Comparison of ENCODE assay signal across 8 cellular contexts in the genomic region with DNA sequence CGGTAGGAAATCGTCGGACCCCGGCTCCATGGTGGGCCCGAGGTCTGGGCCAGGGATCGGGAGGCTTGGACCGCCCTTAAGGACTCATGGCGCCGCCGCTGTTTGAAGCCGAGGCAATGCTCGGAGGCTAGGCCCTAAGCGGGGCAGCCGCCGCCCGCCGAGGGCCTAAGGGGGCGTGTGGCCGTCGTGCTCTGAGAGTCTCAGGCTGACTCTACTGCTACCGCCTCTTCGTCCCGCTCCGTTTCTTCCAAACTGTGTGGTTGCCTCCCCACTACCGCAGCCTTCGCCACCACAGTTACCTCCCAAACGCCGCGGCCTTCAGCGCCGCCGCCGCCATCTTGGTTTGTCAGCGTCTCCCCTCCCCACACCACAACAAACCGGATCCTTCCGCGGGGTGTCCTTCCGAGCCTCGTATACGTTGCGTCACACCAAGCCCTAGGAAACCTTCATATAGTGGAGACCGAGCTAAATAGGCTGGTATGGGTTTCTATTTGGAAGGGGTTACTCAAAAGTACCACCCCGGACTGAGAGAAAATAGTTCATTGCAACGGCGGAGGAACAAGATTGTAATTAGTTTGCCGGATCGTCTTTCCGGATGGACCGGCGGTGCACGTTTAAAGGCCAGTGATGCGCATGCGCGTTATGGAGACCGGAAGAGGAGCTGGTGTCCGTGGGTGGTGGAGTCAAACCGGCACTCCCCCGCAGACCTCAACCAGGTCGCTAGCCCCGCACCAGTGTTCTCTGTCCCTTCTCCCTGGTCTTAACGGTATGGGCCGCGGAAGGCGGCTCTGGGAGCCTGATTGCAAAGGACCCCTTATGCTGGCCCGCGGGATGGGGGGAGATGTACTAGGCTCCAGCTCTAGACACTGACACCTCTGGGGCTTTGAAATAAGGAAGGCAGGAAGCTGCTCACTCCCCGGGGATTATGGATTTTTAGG. TPM values are rescaled to one million over a fixed set of nuclear protein-coding genes. Genes with fewer than 3 reads are reported as not detected.
DNase-seq lines count a peak whose midpoint lies in the region; ATAC-seq, FAIRE-seq and TF ChIP-seq lines count a peak whose summit lies in the region.

A gene (minus strand): TSS at position 348 of the 938 bp plus-strand sequence. CDS start 318 bp downstream, at position 30.

- intact Hi-C loops in PC-9 (cut with micrococcal nuclease; ENCODE audit: unreplicated experiment): loop anchor here (1.0 kb wide), 1 partner anchor 56 kb away; a partner anchor contains a TSS

- POLR2A ChIA-PET in PC-9 (lab: Charles Lee; ENCODE audit: unreplicated experiment): interaction anchor here (0.6 to 1.2 kb wide), 12 partner anchors 12 to 392 kb away, joined by 3 to 12 read pairs (median 4); a partner anchor contains a TSS

- H3K79me2 ChIP-seq in PC-9 (ENCODE audit: low read depth): peaks cover 37% of the 10 kb centered on the region

- H4K20me1 ChIP-seq in PC-9 (ENCODE audit: insufficient read depth): peaks cover 10% of the 10 kb centered on the region; the same call in 1 of the 2 replicates

- CTCF ChIA-PET in PC-9 (lab: Charles Lee): interaction anchor here (1.0 kb wide), 1 partner anchor 14 kb away, joined by 4 read pairs; no protein-coding TSS in a partner anchor

- no peaks in the 10 kb centered on the region for H3K27me3 ChIP-seq in PC-9 (ENCODE audit: insufficient read depth, low read depth)
- H3K27me3 ChIP-seq in mucosa of stomach (ENCODE audit: control insufficient read depth, insufficient read depth, low read length): no peaks in the 10 kb centered on the region

- ATAC-seq in GM21529 (IDR thresholded peaks at IDR 0.05; ENCODE audit: unreplicated experiment): peak; percentile 80

- TF ChIP-seq CTCF in D721Med (IDR thresholded peaks at IDR 0.05; ENCODE audit: insufficient read depth, missing control alignments): no peak
- TF ChIP-seq CTCF in PC-9 (conservative IDR thresholded peaks at IDR 0.05): no peak

- H3K4me1 ChIP-seq in PC-9 (replicated peaks; ENCODE audit: insufficient read depth) (peaks cover 10% of the 10 kb centered on the region; the same call in 1 of the 2 replicates), mucosa of stomach (ENCODE audit: control insufficient read depth, insufficient read depth, low read length) (peaks cover 23% of the 10 kb centered on the region)

- H3K36me3 ChIP-seq in PC-9 (ENCODE audit: low read depth) (no peaks in the 10 kb centered on the region), mucosa of stomach (ENCODE audit: control insufficient read depth, insufficient read depth, low read length) (no peaks in the 10 kb centered on the region)

- peak within 1 kb of the TSS; percentile 73 for H2AFZ ChIP-seq in PC-9

- FAIRE-seq in D721Med (lab: Jason Lieb, UNC): peak; percentile 58

- no peaks in the 10 kb centered on the region for H3K9me3 ChIP-seq in PC-9 (ENCODE audit: insufficient read depth, low read depth)
- no peaks in the 10 kb centered on the region for H3K9me3 ChIP-seq in mucosa of stomach (ENCODE audit: control insufficient read depth, low read length)

- H3K27ac ChIP-seq in PC-9: peak within 1 kb of the TSS; percentile 78

- TF ChIP-seq POLR2A in erythroblast (IDR thresholded peaks at IDR 0.05; ENCODE audit: low read length): peak; percentile 77

- H3K4me3 ChIP-seq in Jurkat, Clone E6-1 (ENCODE audit: low read length): peak within 1 kb of the TSS; percentile 77
- H3K4me3 ChIP-seq in PC-9: peak within 1 kb of the TSS; percentile 61
- H3K4me3 ChIP-seq in mucosa of stomach (ENCODE audit: low read length): peak within 1 kb of the TSS; percentile 34

- H3K9me2 ChIP-seq in PC-9 (ENCODE audit: insufficient read depth): no peaks in the 10 kb centered on the region

- H3K4me2 ChIP-seq in PC-9: peak within 1 kb of the TSS; percentile 80

- no peaks in the 10 kb centered on the region for H3F3A ChIP-seq in PC-9 (ENCODE audit: insufficient read depth, low read depth)

- peak within 1 kb of the TSS; percentile 86 for H3K9ac ChIP-seq in mucosa of stomach (ENCODE audit: low read length)

- no TSS peak for BruUV-seq in PC-9 (replicated peaks; lab: Mats Ljungman, UMichigan)

- DNase-seq in D721Med (ENCODE audit: insufficient read length, low spot score): peak; percentile 73
- DNase-seq in Jurkat, Clone E6-1 (ENCODE audit: low read depth, low spot score): peak; percentile 84
- peak; percentile 68 to 88 for DNase-seq in PC-9
- DNase-seq in activated T-cell treated with anti-CD3 and anti-CD28 coated beads, Interleukin-2, amount 50 U/mL, for 1 hour: peak; percentile 88
- DNase-seq in erythroblast (lab: John Stamatoyannopoulos, UW): peak; percentile 94
- peak; percentile 75 to 82 for DNase-seq in stimulated activated CD8-positive, alpha-beta memory T cell treated with anti-CD3 and anti-CD28 coated beads, Interleukin-7, amount 100 ng/mL, for 1 hour (ENCODE audit: low read depth in 2 of 2)

RNA-seq across cellular contexts. Expression of the gene that starts here (rescaled TPM):
- 45.8 TPM for polyA plus RNA-seq in Jurkat, Clone E6-1 (2012; ENCODE audit: insufficient read depth, insufficient read length)
- total RNA-seq in PC-9 (2021): 133 and 142 TPM in 2 replicates

Comparison
In these comparisons a context has a peak if more than half of its experiments do, and no peak if none do; other contexts are left out.
1. Peak in every context shown above with its lines: DNase-seq, ATAC-seq, H3K4me3 ChIP-seq and H3K27ac ChIP-seq.